Comparison of ENCODE assay signal across 1 cellular context in the genomic region with DNA sequence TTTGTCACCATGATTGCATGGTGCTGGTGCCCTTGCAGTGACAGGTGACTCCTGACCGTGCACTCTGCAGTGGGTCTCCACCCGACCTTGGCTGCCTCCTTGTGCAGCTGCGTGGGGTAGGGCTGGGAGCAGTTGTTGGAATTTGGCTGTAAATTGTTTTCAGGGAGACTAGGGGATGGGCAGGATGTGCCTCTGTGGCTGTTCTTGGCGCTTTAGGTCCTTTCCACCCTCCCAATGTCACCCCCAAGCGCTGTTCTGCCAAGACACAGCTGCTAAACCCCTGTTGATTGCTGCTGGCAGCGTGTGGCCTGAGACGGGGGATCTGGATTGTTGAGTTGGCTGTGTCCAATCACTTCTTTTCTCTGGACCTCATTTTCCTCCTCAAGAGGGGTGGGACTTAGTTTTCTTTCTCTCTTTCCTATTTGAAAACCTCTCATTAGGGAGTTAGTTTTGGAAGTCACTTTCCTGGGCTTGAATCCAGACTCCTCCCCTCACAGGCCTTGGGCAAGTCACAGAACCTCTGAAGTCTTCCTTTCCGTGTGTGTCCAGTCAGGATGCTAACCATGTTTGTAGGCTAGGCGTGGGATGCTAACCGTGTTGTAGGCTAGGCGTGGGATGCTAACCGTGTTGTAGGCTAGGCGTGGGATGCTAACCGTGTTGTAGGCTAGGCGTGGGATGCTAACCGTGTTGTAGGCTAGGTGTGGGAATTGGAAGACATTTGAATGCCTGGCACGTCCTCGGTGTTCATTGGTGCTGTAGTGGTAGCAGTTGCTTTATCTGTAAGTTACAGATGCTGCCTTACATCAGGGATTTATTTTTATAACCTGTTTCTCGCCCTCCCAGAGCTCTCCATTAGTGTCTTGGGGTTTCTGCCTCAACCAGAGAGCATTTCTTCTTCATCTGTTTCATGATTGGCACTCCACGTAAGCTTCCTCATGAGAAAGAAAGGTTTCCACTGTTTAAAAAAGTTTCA.
TF ChIP-seq lines count a peak whose summit lies in the region.

No MANE protein-coding gene starts in this region.

TF ChIP-seq in K562, 482 proteins besides CTCF, POLR2A, EP300 and RAD21 (continued from another document and continues in another):
- no peak for TF ChIP-seq RBM14 (IDR thresholded peaks at IDR 0.05; ENCODE audit: borderline replicate concordance, insufficient read depth, low read depth, low read length)
- TF ChIP-seq MYC (IDR thresholded peaks at IDR 0.05; ENCODE audit: low read depth, low read length) = 0 out of 2 replicates have a peak, but pooled peaks have one; percentile 15
- TF ChIP-seq MYC (CRISPR knock-in tag; IDR thresholded peaks at IDR 0.05; ENCODE audit: borderline replicate concordance, low read depth) = no peak
- TF ChIP-seq, protein P1, sequence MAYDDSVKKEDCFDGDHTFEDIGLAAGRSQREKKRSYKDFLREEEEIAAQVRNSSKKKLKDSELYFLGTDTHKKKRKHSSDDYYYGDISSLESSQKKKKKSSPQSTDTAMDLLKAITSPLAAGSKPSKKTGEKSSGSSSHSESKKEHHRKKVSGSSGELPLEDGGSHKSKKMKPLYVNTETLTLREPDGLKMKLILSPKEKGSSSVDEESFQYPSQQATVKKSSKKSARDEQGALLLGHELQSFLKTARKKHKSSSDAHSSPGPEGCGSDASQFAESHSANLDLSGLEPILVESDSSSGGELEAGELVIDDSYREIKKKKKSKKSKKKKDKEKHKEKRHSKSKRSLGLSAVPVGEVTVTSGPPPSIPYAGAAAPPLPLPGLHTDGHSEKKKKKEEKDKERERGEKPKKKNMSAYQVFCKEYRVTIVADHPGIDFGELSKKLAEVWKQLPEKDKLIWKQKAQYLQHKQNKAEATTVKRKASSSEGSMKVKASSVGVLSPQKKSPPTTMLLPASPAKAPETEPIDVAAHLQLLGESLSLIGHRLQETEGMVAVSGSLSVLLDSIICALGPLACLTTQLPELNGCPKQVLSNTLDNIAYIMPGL (CRISPR knock-in tag; IDR thresholded peaks at IDR 0.05) = no peak
- TF ChIP-seq TCF7L2 (IDR thresholded peaks at IDR 0.05; ENCODE audit: low read depth, low read length) = no peak
- no peak for TF ChIP-seq TGIF2 (CRISPR knock-in tag; IDR thresholded peaks at IDR 0.05)
- TF ChIP-seq HMG20B (CRISPR knock-in tag; IDR thresholded peaks at IDR 0.05) = no peak
- TF ChIP-seq RNF2 (IDR thresholded peaks at IDR 0.05) = no peak
- TF ChIP-seq RBFOX2 (IDR thresholded peaks at IDR 0.05; ENCODE audit: low read depth, low read length) = 0 out of 2 replicates have a peak, but pooled peaks have one; percentile 14
- TF ChIP-seq, protein P2, sequence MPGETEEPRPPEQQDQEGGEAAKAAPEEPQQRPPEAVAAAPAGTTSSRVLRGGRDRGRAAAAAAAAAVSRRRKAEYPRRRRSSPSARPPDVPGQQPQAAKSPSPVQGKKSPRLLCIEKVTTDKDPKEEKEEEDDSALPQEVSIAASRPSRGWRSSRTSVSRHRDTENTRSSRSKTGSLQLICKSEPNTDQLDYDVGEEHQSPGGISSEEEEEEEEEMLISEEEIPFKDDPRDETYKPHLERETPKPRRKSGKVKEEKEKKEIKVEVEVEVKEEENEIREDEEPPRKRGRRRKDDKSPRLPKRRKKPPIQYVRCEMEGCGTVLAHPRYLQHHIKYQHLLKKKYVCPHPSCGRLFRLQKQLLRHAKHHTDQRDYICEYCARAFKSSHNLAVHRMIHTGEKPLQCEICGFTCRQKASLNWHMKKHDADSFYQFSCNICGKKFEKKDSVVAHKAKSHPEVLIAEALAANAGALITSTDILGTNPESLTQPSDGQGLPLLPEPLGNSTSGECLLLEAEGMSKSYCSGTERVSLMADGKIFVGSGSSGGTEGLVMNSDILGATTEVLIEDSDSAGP (CRISPR knock-in tag; IDR thresholded peaks at IDR 0.05) = no peak
- TF ChIP-seq PRPF4 (IDR thresholded peaks at IDR 0.05; ENCODE audit: insufficient read depth, low read depth, low read length, poor library complexity, severe bottlenecking) = no peak
- peak; percentile 56 for TF ChIP-seq CBFA2T3 (IDR thresholded peaks at IDR 0.05)
- TF ChIP-seq, protein P3, sequence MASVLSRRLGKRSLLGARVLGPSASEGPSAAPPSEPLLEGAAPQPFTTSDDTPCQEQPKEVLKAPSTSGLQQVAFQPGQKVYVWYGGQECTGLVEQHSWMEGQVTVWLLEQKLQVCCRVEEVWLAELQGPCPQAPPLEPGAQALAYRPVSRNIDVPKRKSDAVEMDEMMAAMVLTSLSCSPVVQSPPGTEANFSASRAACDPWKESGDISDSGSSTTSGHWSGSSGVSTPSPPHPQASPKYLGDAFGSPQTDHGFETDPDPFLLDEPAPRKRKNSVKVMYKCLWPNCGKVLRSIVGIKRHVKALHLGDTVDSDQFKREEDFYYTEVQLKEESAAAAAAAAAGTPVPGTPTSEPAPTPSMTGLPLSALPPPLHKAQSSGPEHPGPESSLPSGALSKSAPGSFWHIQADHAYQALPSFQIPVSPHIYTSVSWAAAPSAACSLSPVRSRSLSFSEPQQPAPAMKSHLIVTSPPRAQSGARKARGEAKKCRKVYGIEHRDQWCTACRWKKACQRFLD (CRISPR knock-in tag; IDR thresholded peaks at IDR 0.05) = no peak
- TF ChIP-seq, protein P4, sequence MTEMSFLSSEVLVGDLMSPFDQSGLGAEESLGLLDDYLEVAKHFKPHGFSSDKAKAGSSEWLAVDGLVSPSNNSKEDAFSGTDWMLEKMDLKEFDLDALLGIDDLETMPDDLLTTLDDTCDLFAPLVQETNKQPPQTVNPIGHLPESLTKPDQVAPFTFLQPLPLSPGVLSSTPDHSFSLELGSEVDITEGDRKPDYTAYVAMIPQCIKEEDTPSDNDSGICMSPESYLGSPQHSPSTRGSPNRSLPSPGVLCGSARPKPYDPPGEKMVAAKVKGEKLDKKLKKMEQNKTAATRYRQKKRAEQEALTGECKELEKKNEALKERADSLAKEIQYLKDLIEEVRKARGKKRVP (CRISPR knock-in tag; IDR thresholded peaks at IDR 0.05) = no peak
- no peak for TF ChIP-seq MYNN (IDR thresholded peaks at IDR 0.05)
- TF ChIP-seq MYNN (CRISPR knock-in tag; IDR thresholded peaks at IDR 0.05) = no peak
- TF ChIP-seq ZZZ3 (IDR thresholded peaks at IDR 0.05) = no peak
- TF ChIP-seq, protein P5, sequence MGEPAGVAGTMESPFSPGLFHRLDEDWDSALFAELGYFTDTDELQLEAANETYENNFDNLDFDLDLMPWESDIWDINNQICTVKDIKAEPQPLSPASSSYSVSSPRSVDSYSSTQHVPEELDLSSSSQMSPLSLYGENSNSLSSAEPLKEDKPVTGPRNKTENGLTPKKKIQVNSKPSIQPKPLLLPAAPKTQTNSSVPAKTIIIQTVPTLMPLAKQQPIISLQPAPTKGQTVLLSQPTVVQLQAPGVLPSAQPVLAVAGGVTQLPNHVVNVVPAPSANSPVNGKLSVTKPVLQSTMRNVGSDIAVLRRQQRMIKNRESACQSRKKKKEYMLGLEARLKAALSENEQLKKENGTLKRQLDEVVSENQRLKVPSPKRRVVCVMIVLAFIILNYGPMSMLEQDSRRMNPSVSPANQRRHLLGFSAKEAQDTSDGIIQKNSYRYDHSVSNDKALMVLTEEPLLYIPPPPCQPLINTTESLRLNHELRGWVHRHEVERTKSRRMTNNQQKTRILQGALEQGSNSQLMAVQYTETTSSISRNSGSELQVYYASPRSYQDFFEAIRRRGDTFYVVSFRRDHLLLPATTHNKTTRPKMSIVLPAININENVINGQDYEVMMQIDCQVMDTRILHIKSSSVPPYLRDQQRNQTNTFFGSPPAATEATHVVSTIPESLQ (CRISPR knock-in tag; IDR thresholded peaks at IDR 0.05) = 0 out of 2 replicates have a peak, but pooled peaks have one; percentile 50
- TF ChIP-seq CAMTA2 (CRISPR knock-in tag; conservative IDR thresholded peaks at IDR 0.05) = no peak
- peak in 1 of 2 experiments; percentile 6; a peak in 1 of 4 replicates for TF ChIP-seq NRF1 (conservative IDR thresholded peaks at IDR 0.05 in 1 of 2, IDR thresholded peaks at IDR 0.05 in 1 of 2)
- no peak for TF ChIP-seq ZNF140 (CRISPR knock-in tag; IDR thresholded peaks at IDR 0.05)
- TF ChIP-seq HDAC6 (IDR thresholded peaks at IDR 0.05; ENCODE audit: low read depth, low read length) = no peak
- peak; percentile 33; the same call in 1 of the 2 replicates for TF ChIP-seq CTBP1 (IDR thresholded peaks at IDR 0.05; ENCODE audit: borderline replicate concordance)
- no peak for TF ChIP-seq HLTF (IDR thresholded peaks at IDR 0.05)
- TF ChIP-seq FOXK1 (CRISPR knock-in tag; IDR thresholded peaks at IDR 0.05; ENCODE audit: borderline replicate concordance) = no peak
- TF ChIP-seq ZFP30 (CRISPR knock-in tag; IDR thresholded peaks at IDR 0.05; ENCODE audit: borderline replicate concordance) = no peak
- TF ChIP-seq, protein P6, sequence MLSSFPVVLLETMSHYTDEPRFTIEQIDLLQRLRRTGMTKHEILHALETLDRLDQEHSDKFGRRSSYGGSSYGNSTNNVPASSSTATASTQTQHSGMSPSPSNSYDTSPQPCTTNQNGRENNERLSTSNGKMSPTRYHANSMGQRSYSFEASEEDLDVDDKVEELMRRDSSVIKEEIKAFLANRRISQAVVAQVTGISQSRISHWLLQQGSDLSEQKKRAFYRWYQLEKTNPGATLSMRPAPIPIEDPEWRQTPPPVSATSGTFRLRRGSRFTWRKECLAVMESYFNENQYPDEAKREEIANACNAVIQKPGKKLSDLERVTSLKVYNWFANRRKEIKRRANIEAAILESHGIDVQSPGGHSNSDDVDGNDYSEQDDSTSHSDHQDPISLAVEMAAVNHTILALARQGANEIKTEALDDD (IDR thresholded peaks at IDR 0.05) = peak; percentile 84; the same call in 1 of the 2 replicates
- no peak for TF ChIP-seq ZKSCAN1 (IDR thresholded peaks at IDR 0.05; ENCODE audit: low read depth, low read length)
- TF ChIP-seq TEAD4 (IDR thresholded peaks at IDR 0.05; ENCODE audit: low read length) = 0 out of 2 replicates have a peak, but pooled peaks have one; percentile 53
- TF ChIP-seq TEAD4 (CRISPR knock-in tag; IDR thresholded peaks at IDR 0.05; ENCODE audit: borderline replicate concordance) = no peak
- no peak for TF ChIP-seq ZNF232 (CRISPR knock-in tag; IDR thresholded peaks at IDR 0.05)
- TF ChIP-seq, protein P7, sequence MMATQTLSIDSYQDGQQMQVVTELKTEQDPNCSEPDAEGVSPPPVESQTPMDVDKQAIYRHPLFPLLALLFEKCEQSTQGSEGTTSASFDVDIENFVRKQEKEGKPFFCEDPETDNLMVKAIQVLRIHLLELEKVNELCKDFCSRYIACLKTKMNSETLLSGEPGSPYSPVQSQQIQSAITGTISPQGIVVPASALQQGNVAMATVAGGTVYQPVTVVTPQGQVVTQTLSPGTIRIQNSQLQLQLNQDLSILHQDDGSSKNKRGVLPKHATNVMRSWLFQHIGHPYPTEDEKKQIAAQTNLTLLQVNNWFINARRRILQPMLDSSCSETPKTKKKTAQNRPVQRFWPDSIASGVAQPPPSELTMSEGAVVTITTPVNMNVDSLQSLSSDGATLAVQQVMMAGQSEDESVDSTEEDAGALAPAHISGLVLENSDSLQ (IDR thresholded peaks at IDR 0.05) = peak; percentile 33; the same call in 1 of the 2 replicates
- no peak for TF ChIP-seq NR2C2 (CRISPR knock-in tag; IDR thresholded peaks at IDR 0.05)
- no peak for TF ChIP-seq NR2C2 (tag; IDR thresholded peaks at IDR 0.05)
- no peak for TF ChIP-seq CBX8 (IDR thresholded peaks at IDR 0.05; ENCODE audit: borderline replicate concordance, extremely low read depth, low read depth, low read length, poor library complexity, severe bottlenecking)
- no peak for TF ChIP-seq ZBTB7A (IDR thresholded peaks at IDR 0.05; ENCODE audit: borderline replicate concordance, control insufficient read depth, low read depth, low read length)
- TF ChIP-seq ZKSCAN8 (CRISPR knock-in tag; IDR thresholded peaks at IDR 0.05) = no peak
- TF ChIP-seq, protein P8, sequence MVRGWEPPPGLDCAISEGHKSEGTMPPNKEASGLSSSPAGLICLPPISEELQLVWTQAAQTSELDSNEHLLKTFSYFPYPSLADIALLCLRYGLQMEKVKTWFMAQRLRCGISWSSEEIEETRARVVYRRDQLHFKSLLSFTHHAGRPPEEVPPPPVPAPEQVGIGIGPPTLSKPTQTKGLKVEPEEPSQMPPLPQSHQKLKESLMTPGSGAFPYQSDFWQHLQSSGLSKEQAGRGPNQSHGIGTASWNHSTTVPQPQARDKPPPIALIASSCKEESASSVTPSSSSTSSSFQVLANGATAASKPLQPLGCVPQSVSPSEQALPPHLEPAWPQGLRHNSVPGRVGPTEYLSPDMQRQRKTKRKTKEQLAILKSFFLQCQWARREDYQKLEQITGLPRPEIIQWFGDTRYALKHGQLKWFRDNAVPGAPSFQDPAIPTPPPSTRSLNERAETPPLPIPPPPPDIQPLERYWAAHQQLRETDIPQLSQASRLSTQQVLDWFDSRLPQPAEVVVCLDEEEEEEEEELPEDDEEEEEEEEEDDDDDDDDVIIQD (CRISPR knock-in tag; IDR thresholded peaks at IDR 0.05) = no peak
- no peak for TF ChIP-seq JUNB (CRISPR knock-in tag; conservative IDR thresholded peaks at IDR 0.05)
- no peak for TF ChIP-seq STAG1 (CRISPR knock-in tag; IDR thresholded peaks at IDR 0.05; ENCODE audit: borderline replicate concordance)
- 0 out of 2 replicates have a peak, but pooled peaks have one; percentile 38 for TF ChIP-seq PHF21A (IDR thresholded peaks at IDR 0.05; ENCODE audit: borderline replicate concordance, low read depth)
- TF ChIP-seq SRSF7 (optimal IDR thresholded peaks at IDR 0.05; ENCODE audit: low read depth, low read length) = no peak
- TF ChIP-seq HDAC1 (IDR thresholded peaks at IDR 0.05) = no peak
- peak; percentile 27; the same call in 1 of the 2 replicates for TF ChIP-seq MTA3 (IDR thresholded peaks at IDR 0.05; ENCODE audit: borderline replicate concordance)
- TF ChIP-seq, protein P9, sequence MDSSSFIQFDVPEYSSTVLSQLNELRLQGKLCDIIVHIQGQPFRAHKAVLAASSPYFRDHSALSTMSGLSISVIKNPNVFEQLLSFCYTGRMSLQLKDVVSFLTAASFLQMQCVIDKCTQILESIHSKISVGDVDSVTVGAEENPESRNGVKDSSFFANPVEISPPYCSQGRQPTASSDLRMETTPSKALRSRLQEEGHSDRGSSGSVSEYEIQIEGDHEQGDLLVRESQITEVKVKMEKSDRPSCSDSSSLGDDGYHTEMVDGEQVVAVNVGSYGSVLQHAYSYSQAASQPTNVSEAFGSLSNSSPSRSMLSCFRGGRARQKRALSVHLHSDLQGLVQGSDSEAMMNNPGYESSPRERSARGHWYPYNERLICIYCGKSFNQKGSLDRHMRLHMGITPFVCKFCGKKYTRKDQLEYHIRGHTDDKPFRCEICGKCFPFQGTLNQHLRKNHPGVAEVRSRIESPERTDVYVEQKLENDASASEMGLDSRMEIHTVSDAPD (CRISPR knock-in tag; IDR thresholded peaks at IDR 0.05) = no peak
- TF ChIP-seq, protein P10, sequence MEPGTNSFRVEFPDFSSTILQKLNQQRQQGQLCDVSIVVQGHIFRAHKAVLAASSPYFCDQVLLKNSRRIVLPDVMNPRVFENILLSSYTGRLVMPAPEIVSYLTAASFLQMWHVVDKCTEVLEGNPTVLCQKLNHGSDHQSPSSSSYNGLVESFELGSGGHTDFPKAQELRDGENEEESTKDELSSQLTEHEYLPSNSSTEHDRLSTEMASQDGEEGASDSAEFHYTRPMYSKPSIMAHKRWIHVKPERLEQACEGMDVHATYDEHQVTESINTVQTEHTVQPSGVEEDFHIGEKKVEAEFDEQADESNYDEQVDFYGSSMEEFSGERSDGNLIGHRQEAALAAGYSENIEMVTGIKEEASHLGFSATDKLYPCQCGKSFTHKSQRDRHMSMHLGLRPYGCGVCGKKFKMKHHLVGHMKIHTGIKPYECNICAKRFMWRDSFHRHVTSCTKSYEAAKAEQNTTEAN (CRISPR knock-in tag; IDR thresholded peaks at IDR 0.05) = no peak
- no peak for TF ChIP-seq TAF1 (IDR thresholded peaks at IDR 0.05; ENCODE audit: control insufficient read depth, extremely low read depth, insufficient read depth, low read length, severe bottlenecking)
